ENCODE assay signal across 1 cellular context in genomic region chr20:3795511-3796468, GRCh38.
TF ChIP-seq lines count a peak whose summit lies in the region.

TSS of gene CDC25B (plus strand) at chr20:3796310. CDS start at chr20:3796532, 222 bp downstream.

TF ChIP-seq in HepG2, 621 proteins besides CTCF, POLR2A, EP300 and RAD21 (continued from another document and continues in another):
- peak; percentile 98 for TF ChIP-seq SIN3A (IDR thresholded peaks at IDR 0.05; ENCODE audit: borderline replicate concordance, low read depth, low read length)
- TF ChIP-seq TBP (CRISPR knock-in tag; IDR thresholded peaks at IDR 0.05): no peak
- TF ChIP-seq, protein P1, sequence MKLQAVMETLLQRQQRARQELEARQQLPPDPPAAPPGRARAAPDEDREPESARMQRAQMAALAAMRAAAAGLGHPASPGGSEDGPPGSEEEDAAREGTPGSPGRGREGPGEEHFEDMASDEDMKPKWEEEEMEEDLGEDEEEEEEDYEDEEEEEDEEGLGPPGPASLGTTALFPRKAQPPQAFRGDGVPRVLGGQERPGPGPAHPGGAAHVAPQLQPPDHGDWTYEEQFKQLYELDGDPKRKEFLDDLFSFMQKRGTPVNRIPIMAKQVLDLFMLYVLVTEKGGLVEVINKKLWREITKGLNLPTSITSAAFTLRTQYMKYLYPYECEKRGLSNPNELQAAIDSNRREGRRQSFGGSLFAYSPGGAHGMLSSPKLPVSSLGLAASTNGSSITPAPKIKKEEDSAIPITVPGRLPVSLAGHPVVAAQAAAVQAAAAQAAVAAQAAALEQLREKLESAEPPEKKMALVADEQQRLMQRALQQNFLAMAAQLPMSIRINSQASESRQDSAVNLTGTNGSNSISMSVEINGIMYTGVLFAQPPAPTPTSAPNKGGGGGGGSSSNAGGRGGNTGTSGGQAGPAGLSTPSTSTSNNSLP (IDR thresholded peaks at IDR 0.05; ENCODE audit: low read depth, low read length): peak; percentile 37; the same call in 1 of the 2 replicates
- TF ChIP-seq GATAD2A (CRISPR knock-in tag; IDR thresholded peaks at IDR 0.05): peak; percentile 62
- no peak for TF ChIP-seq KDM4B (CRISPR knock-in tag; IDR thresholded peaks at IDR 0.05)
- no peak for TF ChIP-seq GMEB2 (CRISPR knock-in tag; IDR thresholded peaks at IDR 0.05; ENCODE audit: low read depth)
- TF ChIP-seq PRDM15 (CRISPR knock-in tag; IDR thresholded peaks at IDR 0.05): peak; percentile 14; the same call in 1 of the 2 replicates
- TF ChIP-seq NFYC (CRISPR knock-in tag; IDR thresholded peaks at IDR 0.05): peak; percentile 82
- peak; percentile 79 for TF ChIP-seq HDAC1 (CRISPR knock-in tag; IDR thresholded peaks at IDR 0.05)
- no peak for TF ChIP-seq KAT2B (IDR thresholded peaks at IDR 0.05; ENCODE audit: borderline replicate concordance, low read depth, low read length)
- no peak for TF ChIP-seq HES4 (CRISPR knock-in tag; IDR thresholded peaks at IDR 0.05; ENCODE audit: borderline replicate concordance)
- peak; percentile 24; the same call in 1 of the 2 replicates for TF ChIP-seq ZSCAN5A (CRISPR knock-in tag; IDR thresholded peaks at IDR 0.05; ENCODE audit: borderline replicate concordance)
- no peak for TF ChIP-seq U2AF1 (optimal IDR thresholded peaks at IDR 0.05; ENCODE audit: low read depth, low read length)
- TF ChIP-seq ZFP91 (CRISPR knock-in tag; IDR thresholded peaks at IDR 0.05; ENCODE audit: borderline replicate concordance): no peak; the same call in 1 of the 2 replicates
- TF ChIP-seq ZNF773 (CRISPR knock-in tag; IDR thresholded peaks at IDR 0.05; ENCODE audit: borderline replicate concordance): no peak
- no peak for TF ChIP-seq ZNF317 (CRISPR knock-in tag; IDR thresholded peaks at IDR 0.05)
- peak; percentile 44; the same call in 1 of the 2 replicates for TF ChIP-seq ZNF746 (CRISPR knock-in tag; IDR thresholded peaks at IDR 0.05)
- TF ChIP-seq ZNF782 (CRISPR knock-in tag; IDR thresholded peaks at IDR 0.05; ENCODE audit: borderline replicate concordance): peak; percentile 89; the same call in 1 of the 2 replicates
- TF ChIP-seq POLR2AphosphoS5 (IDR thresholded peaks at IDR 0.05; ENCODE audit: low read depth, low read length): peak; percentile 66
- TF ChIP-seq PITX1 (CRISPR knock-in tag; IDR thresholded peaks at IDR 0.05): peak; percentile 86
- no peak for TF ChIP-seq ZNF207 (IDR thresholded peaks at IDR 0.05; ENCODE audit: borderline replicate concordance)
- TF ChIP-seq ZNF17 (CRISPR knock-in tag; IDR thresholded peaks at IDR 0.05): no peak
- no peak for TF ChIP-seq ZNF713 (CRISPR knock-in tag; IDR thresholded peaks at IDR 0.05)
- TF ChIP-seq NR2F6 (IDR thresholded peaks at IDR 0.05): no peak; the same call in 1 of the 2 replicates
- TF ChIP-seq NR2F6 (CRISPR knock-in tag; IDR thresholded peaks at IDR 0.05): 0 out of 2 replicates have a peak, but pooled peaks have one; percentile 18
- TF ChIP-seq ZNF382 (CRISPR knock-in tag; IDR thresholded peaks at IDR 0.05; ENCODE audit: borderline replicate concordance): no peak
- TF ChIP-seq ARID5B (CRISPR knock-in tag; IDR thresholded peaks at IDR 0.05): peak; percentile 43; the same call in 1 of the 2 replicates
- peak; percentile 84 for TF ChIP-seq PATZ1 (CRISPR knock-in tag; IDR thresholded peaks at IDR 0.05)
- TF ChIP-seq RXRB (CRISPR knock-in tag; IDR thresholded peaks at IDR 0.05; ENCODE audit: borderline replicate concordance): 0 out of 2 replicates have a peak, but pooled peaks have one; percentile 29
- no peak for TF ChIP-seq ARNT (IDR thresholded peaks at IDR 0.05)
- TF ChIP-seq ZNF614 (CRISPR knock-in tag; IDR thresholded peaks at IDR 0.05; ENCODE audit: borderline replicate concordance): peak; percentile 70; the same call in 1 of the 2 replicates
- TF ChIP-seq SP2 (CRISPR knock-in tag; IDR thresholded peaks at IDR 0.05): peak; percentile 51
- TF ChIP-seq SALL2 (CRISPR knock-in tag; IDR thresholded peaks at IDR 0.05): no peak
- TF ChIP-seq, protein P2, sequence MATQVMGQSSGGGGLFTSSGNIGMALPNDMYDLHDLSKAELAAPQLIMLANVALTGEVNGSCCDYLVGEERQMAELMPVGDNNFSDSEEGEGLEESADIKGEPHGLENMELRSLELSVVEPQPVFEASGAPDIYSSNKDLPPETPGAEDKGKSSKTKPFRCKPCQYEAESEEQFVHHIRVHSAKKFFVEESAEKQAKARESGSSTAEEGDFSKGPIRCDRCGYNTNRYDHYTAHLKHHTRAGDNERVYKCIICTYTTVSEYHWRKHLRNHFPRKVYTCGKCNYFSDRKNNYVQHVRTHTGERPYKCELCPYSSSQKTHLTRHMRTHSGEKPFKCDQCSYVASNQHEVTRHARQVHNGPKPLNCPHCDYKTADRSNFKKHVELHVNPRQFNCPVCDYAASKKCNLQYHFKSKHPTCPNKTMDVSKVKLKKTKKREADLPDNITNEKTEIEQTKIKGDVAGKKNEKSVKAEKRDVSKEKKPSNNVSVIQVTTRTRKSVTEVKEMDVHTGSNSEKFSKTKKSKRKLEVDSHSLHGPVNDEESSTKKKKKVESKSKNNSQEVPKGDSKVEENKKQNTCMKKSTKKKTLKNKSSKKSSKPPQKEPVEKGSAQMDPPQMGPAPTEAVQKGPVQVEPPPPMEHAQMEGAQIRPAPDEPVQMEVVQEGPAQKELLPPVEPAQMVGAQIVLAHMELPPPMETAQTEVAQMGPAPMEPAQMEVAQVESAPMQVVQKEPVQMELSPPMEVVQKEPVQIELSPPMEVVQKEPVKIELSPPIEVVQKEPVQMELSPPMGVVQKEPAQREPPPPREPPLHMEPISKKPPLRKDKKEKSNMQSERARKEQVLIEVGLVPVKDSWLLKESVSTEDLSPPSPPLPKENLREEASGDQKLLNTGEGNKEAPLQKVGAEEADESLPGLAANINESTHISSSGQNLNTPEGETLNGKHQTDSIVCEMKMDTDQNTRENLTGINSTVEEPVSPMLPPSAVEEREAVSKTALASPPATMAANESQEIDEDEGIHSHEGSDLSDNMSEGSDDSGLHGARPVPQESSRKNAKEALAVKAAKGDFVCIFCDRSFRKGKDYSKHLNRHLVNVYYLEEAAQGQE (IDR thresholded peaks at IDR 0.05; ENCODE audit: borderline replicate concordance in 1 of 2, low read depth in 1 of 2, low read length in 2 of 2): no peak; a peak in 1 of 4 replicates
- no peak for TF ChIP-seq ZBTB21 (CRISPR knock-in tag; IDR thresholded peaks at IDR 0.05)
- peak; percentile 88 for TF ChIP-seq ZNF3 (CRISPR knock-in tag; IDR thresholded peaks at IDR 0.05)
- TF ChIP-seq NR2F1 (CRISPR knock-in tag; IDR thresholded peaks at IDR 0.05): 0 out of 4 replicates have a peak, but pooled peaks of 1 of the 2 experiments have one; percentile 42
- no peak for TF ChIP-seq GPN1 (CRISPR knock-in tag; IDR thresholded peaks at IDR 0.05; ENCODE audit: borderline replicate concordance)
- 0 out of 2 replicates have a peak, but pooled peaks have one; percentile 9 for TF ChIP-seq ZNF121 (CRISPR knock-in tag; IDR thresholded peaks at IDR 0.05)
- no peak for TF ChIP-seq ZFAT (CRISPR knock-in tag; conservative IDR thresholded peaks at IDR 0.05)
- TF ChIP-seq CBX5 (CRISPR knock-in tag; IDR thresholded peaks at IDR 0.05; ENCODE audit: borderline replicate concordance): no peak; the same call in 1 of the 2 replicates
